Comparison of ENCODE assay signal across 21 cellular contexts in genomic region chr1:18174016-18174415, GRCh38.
DNase-seq lines count a peak whose midpoint lies in the region; ATAC-seq and TF ChIP-seq lines count a peak whose summit lies in the region.
"Had no signal": no experiment of that assay in that cellular context is flagged by ENCODE, and none has a peak within 500 bp of the region (broad histone marks: within the 10 kb centered on the region; RNA-seq: fewer than 3 reads in every experiment).

No MANE protein-coding gene starts in this region.

- TF ChIP-seq CTCF in neural progenitor cell (IDR thresholded peaks at IDR 0.05) (no peak), mesothelial cell of epicardium (IDR thresholded peaks at IDR 0.05; ENCODE audit: unreplicated experiment) (no peak)

- H3K36me3 ChIP-seq in neural progenitor cell: no peaks in the 10 kb centered on the region
- H3K36me3 ChIP-seq: BE2C, HAP-1 had no signal

- H3K4me1 ChIP-seq in neural progenitor cell: peaks cover 43% of the 10 kb centered on the region
- H3K4me1 ChIP-seq: BE2C, Caco-2, HAP-1 had no signal

- DNase-seq in Ammon's horn (ENCODE audit: low spot score) (peak; percentile 21), G401 (ENCODE audit: low spot score) (peak; percentile 75), cerebellar cortex (ENCODE audit: low spot score) (peak; percentile 67), neural progenitor cell (ENCODE audit: low spot score) (no peak), MV-4-11 (lab: John Stamatoyannopoulos, UW) (no peak), mesothelial cell of epicardium (ENCODE audit: low spot score in 2 of 2, unreplicated experiment in 2 of 2) (no peak), NCI-H1092 (lab: John Stamatoyannopoulos, UW) (no peak)
- DNase-seq: BE2C; Caco-2; CD4-positive, CD25-positive, alpha-beta regulatory T cell; CD8-positive, alpha-beta T cell; DMS153; DND-41; GDM1; GOT3; HFFc6 had no signal

- no peak for ATAC-seq in stimulated activated memory B cell treated with anti-CD40 and anti-IgM and Interleukin-4, amounts not matched to agents 10 μg/mL and 1 μg/mL and 100 μg/mL, for 72 hours
- ATAC-seq: CD8-positive, alpha-beta T cell; GM12878 had no signal

- H3K27ac Mint-ChIP-seq in neural progenitor cell: peak overlapping the region; percentile 3
- H3K27ac Mint-ChIP-seq in mesothelial cell of epicardium: no peak overlapping the region
- H3K27ac Mint-ChIP-seq in stimulated activated memory B cell treated with anti-CD40 and anti-IgM and Interleukin-4, amounts not matched to agents 10 μg/mL and 1 μg/mL and 100 μg/mL, for 72 hours: no peak overlapping the region
- H3K27ac Mint-ChIP-seq: CD8-positive, alpha-beta T cell; HFFc6 had no signal

- H3K4me3 Mint-ChIP-seq in neural progenitor cell (no peak overlapping the region), mesothelial cell of epicardium (no peak overlapping the region)
- no peak overlapping the region for H3K4me3 Mint-ChIP-seq in stimulated activated memory B cell treated with anti-CD40 and anti-IgM and Interleukin-4, amounts not matched to agents 10 μg/mL and 1 μg/mL and 100 μg/mL, for 72 hours
- H3K4me3 Mint-ChIP-seq: CD4-positive, CD25-positive, alpha-beta regulatory T cell; CD8-positive, alpha-beta T cell; HFFc6 had no signal

- H3K36me3 Mint-ChIP-seq in neural progenitor cell (no peaks in the 10 kb centered on the region), mesothelial cell of epicardium (no peaks in the 10 kb centered on the region)
- no peaks in the 10 kb centered on the region for H3K36me3 Mint-ChIP-seq in stimulated activated memory B cell treated with anti-CD40 and anti-IgM and Interleukin-4, amounts not matched to agents 10 μg/mL and 1 μg/mL and 100 μg/mL, for 72 hours
- H3K36me3 Mint-ChIP-seq: CD4-positive, CD25-positive, alpha-beta regulatory T cell; CD8-positive, alpha-beta T cell had no signal

- peaks cover 12% of the 10 kb centered on the region for H4K20me1 ChIP-seq in neural progenitor cell (ENCODE audit: low read depth)

- H3K27me3 Mint-ChIP-seq in neural progenitor cell (ENCODE audit: insufficient read depth, low read depth) (peaks cover 4% of the 10 kb centered on the region), mesothelial cell of epicardium (ENCODE audit: low read depth) (peaks cover 42% of the 10 kb centered on the region)
- H3K27me3 Mint-ChIP-seq in stimulated activated memory B cell treated with anti-CD40 and anti-IgM and Interleukin-4, amounts not matched to agents 10 μg/mL and 1 μg/mL and 100 μg/mL, for 72 hours: peaks cover 46% of the 10 kb centered on the region

- no peak overlapping the region for H3K4me2 ChIP-seq in neural progenitor cell

- in situ Hi-C loops in G401 (cut with HindIII; ENCODE audit: low sequenced_read_pairs): no loop called here

- H3K27me3 ChIP-seq in neural progenitor cell: no peaks in the 10 kb centered on the region
- H3K27me3 ChIP-seq: BE2C had no signal

- no peak overlapping the region for H3K27ac ChIP-seq in neural progenitor cell
- H3K27ac ChIP-seq: 22Rv1, C4-2B had no signal

- H3K9me3 Mint-ChIP-seq in neural progenitor cell: no peaks in the 10 kb centered on the region
- H3K9me3 Mint-ChIP-seq in mesothelial cell of epicardium: no peaks in the 10 kb centered on the region
- no peaks in the 10 kb centered on the region for H3K9me3 Mint-ChIP-seq in stimulated activated memory B cell treated with anti-CD40 and anti-IgM and Interleukin-4, amounts not matched to agents 10 μg/mL and 1 μg/mL and 100 μg/mL, for 72 hours
- H3K9me3 Mint-ChIP-seq: CD8-positive, alpha-beta T cell had no signal

- no peak overlapping the region for H3K4me3 ChIP-seq in neural progenitor cell
- H3K4me3 ChIP-seq: GM12878, HAP-1 had no signal

- H3K4me1 Mint-ChIP-seq in neural progenitor cell (peaks cover 41% of the 10 kb centered on the region), mesothelial cell of epicardium (peaks cover 3% of the 10 kb centered on the region)
- peaks cover 6% of the 10 kb centered on the region for H3K4me1 Mint-ChIP-seq in stimulated activated memory B cell treated with anti-CD40 and anti-IgM and Interleukin-4, amounts not matched to agents 10 μg/mL and 1 μg/mL and 100 μg/mL, for 72 hours
- H3K4me1 Mint-ChIP-seq: CD4-positive, CD25-positive, alpha-beta regulatory T cell had no signal

- no peaks in the 10 kb centered on the region for H3K79me2 ChIP-seq in neural progenitor cell (ENCODE audit: low read depth)

- H3K9me3 ChIP-seq in neural progenitor cell (ENCODE audit: low read depth): no peaks in the 10 kb centered on the region
- H3K9me3 ChIP-seq: BE2C, Caco-2, HAP-1 had no signal

- H3K9ac ChIP-seq in neural progenitor cell: no peak overlapping the region

- peaks cover 22% of the 10 kb centered on the region for H3F3A ChIP-seq in neural progenitor cell (ENCODE audit: low read depth)

- H2AFZ ChIP-seq in neural progenitor cell (replicated peaks): no peak overlapping the region

Comparison
In these comparisons a context has a peak if more than half of its experiments do, and no peak if none do; other contexts are left out.
1. DNase-seq: peak in Ammon's horn (single experiment), G401 (single experiment) and cerebellar cortex (single experiment); none in neural progenitor cell (single experiment), MV-4-11 (single experiment), mesothelial cell of epicardium (0 of 2) and NCI-H1092 (single experiment).